In genomic region chr2:7795358-7796199, GRCh38 we compare ENCODE assay signal across 10 cellular contexts.
DNase-seq lines count a peak whose midpoint lies in the region; ATAC-seq and TF ChIP-seq lines count a peak whose summit lies in the region.
"Had no signal": no experiment of that assay in that cellular context is flagged by ENCODE, and none has a peak within 500 bp of the region (broad histone marks: within the 10 kb centered on the region; RNA-seq: fewer than 3 reads in every experiment).

No MANE protein-coding gene starts in this region.

- peak overlapping the region; percentile 77 for H2AFZ ChIP-seq in Karpas-422 (ENCODE audit: low read length)

- H3K79me2 ChIP-seq in Karpas-422 (ENCODE audit: low read length), result no peaks in the 10 kb centered on the region

- BruUV-seq in Caco-2 (replicated peaks; lab: Mats Ljungman, UMichigan), result no TSS peak

- H3K4me2 ChIP-seq in Karpas-422 (ENCODE audit: low read depth, low read length, poor library complexity, severe bottlenecking), result peak overlapping the region; percentile 55

- H3K27me3 Mint-ChIP-seq in CD14-positive monocyte (ENCODE audit: low read depth in 3 of 3), result no peaks in the 10 kb centered on the region
- H3K27me3 Mint-ChIP-seq in Caco-2 (ENCODE audit: insufficient read depth, unreplicated experiment), result no peaks in the 10 kb centered on the region

- no peak for ATAC-seq in HG02623 (IDR thresholded peaks at IDR 0.05; ENCODE audit: unreplicated experiment)
- ATAC-seq: WTC11 had no signal

- TF ChIP-seq CTCF in CD14-positive monocyte (IDR thresholded peaks at IDR 0.05), result no peak
- TF ChIP-seq CTCF in fibroblast of the aortic adventitia (IDR thresholded peaks at IDR 0.05; ENCODE audit: insufficient read depth, low read length), result no peak
- TF ChIP-seq CTCF in GM10266 (IDR thresholded peaks at IDR 0.05; ENCODE audit: control insufficient read depth, insufficient read depth, low read depth, missing control alignments), result no peak
- no peak for TF ChIP-seq CTCF in Caco-2 (IDR thresholded peaks at IDR 0.05; ENCODE audit: insufficient read depth in 1 of 2, low read depth in 1 of 2, low read length in 1 of 2, severe bottlenecking in 1 of 2, unreplicated experiment in 1 of 2)

- H4K20me1 ChIP-seq in Karpas-422 (ENCODE audit: insufficient read depth, low read depth, low read length), result no peaks in the 10 kb centered on the region

- H3K36me3 ChIP-seq in Karpas-422 (ENCODE audit: insufficient read depth, low read length) (no peaks in the 10 kb centered on the region; the same call in 1 of the 2 replicates), Caco-2 (ENCODE audit: control insufficient read depth, insufficient read depth, low read length) (no peaks in the 10 kb centered on the region)
- H3K36me3 ChIP-seq: MG63 had no signal

- H3K4me1 Mint-ChIP-seq in CD14-positive monocyte (peaks cover 27% of the 10 kb centered on the region), Caco-2 (ENCODE audit: low read depth, unreplicated experiment) (no peaks in the 10 kb centered on the region)

- H3K36me3 Mint-ChIP-seq in CD14-positive monocyte (no peaks in the 10 kb centered on the region), Caco-2 (ENCODE audit: insufficient read depth, unreplicated experiment) (no peaks in the 10 kb centered on the region)

- no peak overlapping the region for H3K9ac ChIP-seq in Karpas-422 (ENCODE audit: low read length)

- CTCF ChIA-PET in Caco-2 (lab: Charles Lee), result interaction anchor here (0.7 kb wide), 1 partner anchor 224 kb away, joined by 4 read pairs; no protein-coding TSS in a partner anchor

- peak overlapping the region; percentile 91 to 98 (median 94) for H3K27ac Mint-ChIP-seq in CD14-positive monocyte
- no peak overlapping the region for H3K27ac Mint-ChIP-seq in Caco-2 (ENCODE audit: unreplicated experiment)
- H3K27ac Mint-ChIP-seq: WTC11 had no signal

- peak overlapping the region; percentile 23 for H3K27ac ChIP-seq in Karpas-422 (ENCODE audit: low read length)

- no peak for DNase-seq in CD14-positive monocyte (ENCODE audit: low spot score)
- peak; percentile 55 for DNase-seq in Karpas-422
- DNase-seq in RPMI7951 (ENCODE audit: low read depth), result peak; percentile 18
- DNase-seq in fibroblast of the aortic adventitia (ENCODE audit: low read depth), result peak; percentile 31
- DNase-seq in GM10266 (ENCODE audit: extremely low spot score), result no peak
- DNase-seq in germinal center (ENCODE audit: low spot score), result no peak
- no peak for DNase-seq in Caco-2

- H3K4me1 ChIP-seq in Karpas-422 (ENCODE audit: low read length), result peaks cover 24% of the 10 kb centered on the region
- no peaks in the 10 kb centered on the region for H3K4me1 ChIP-seq in Caco-2

- H3K27me3 ChIP-seq in Karpas-422 (ENCODE audit: low read length) (no peaks in the 10 kb centered on the region), Caco-2 (replicated peaks; ENCODE audit: control insufficient read depth, insufficient read depth, low read length) (no peaks in the 10 kb centered on the region)
- H3K27me3 ChIP-seq: MG63 had no signal

- peaks cover 3 to 7% (median 5%) of the 10 kb centered on the region in 7 donors for H3K9me3 Mint-ChIP-seq in CD14-positive monocyte
- peaks cover 22% of the 10 kb centered on the region for H3K9me3 Mint-ChIP-seq in Caco-2 (ENCODE audit: unreplicated experiment)

- H3K4me3 Mint-ChIP-seq in CD14-positive monocyte, result peak overlapping the region; percentile 64 to 92
- H3K4me3 Mint-ChIP-seq in Caco-2 (ENCODE audit: unreplicated experiment), result no peak overlapping the region
- H3K4me3 Mint-ChIP-seq: WTC11 had no signal

- H3K9me3 ChIP-seq in Karpas-422 (ENCODE audit: low read length) (no peaks in the 10 kb centered on the region), Caco-2 (peaks cover 1% of the 10 kb centered on the region; the same call in 1 of the 2 replicates)
- H3K9me3 ChIP-seq: MG63 had no signal

- intact Hi-C loops in CD14-positive monocyte (cut with micrococcal nuclease) (no loop called here), Caco-2 (cut with micrococcal nuclease; ENCODE audit: unreplicated experiment) (no loop called here)

- H3K9me2 ChIP-seq in Karpas-422 (replicated peaks; ENCODE audit: insufficient read depth, low read length), result no peaks in the 10 kb centered on the region

- POLR2A ChIA-PET in Caco-2 (lab: Charles Lee), result no interaction called here

- H3K4me3 ChIP-seq in Karpas-422 (ENCODE audit: low read length) (no peak overlapping the region; the same call in 1 of the 2 replicates), fibroblast of the aortic adventitia (ENCODE audit: low read depth, low read length) (no peak overlapping the region), Caco-2 (ENCODE audit: low read depth, low read length) (no peak overlapping the region)
- H3K4me3 ChIP-seq: MG63 had no signal

Comparison
In these comparisons a context has a peak if more than half of its experiments do, and no peak if none do; other contexts are left out.
1. DNase-seq: peak in Karpas-422 (single experiment), RPMI7951 (single experiment) and fibroblast of the aortic adventitia (single experiment); none in CD14-positive monocyte (single experiment), GM10266 (single experiment), germinal center (single experiment) and Caco-2 (0 of 2).